ENCODE assay signal across 26 cellular contexts in genomic region chr3:155738580-155739076, GRCh38. TPM values are rescaled to one million over a fixed set of nuclear protein-coding genes. Genes with fewer than 3 reads are reported as not detected.
DNase-seq lines count a peak whose midpoint lies in the region; ATAC-seq and TF ChIP-seq lines count a peak whose summit lies in the region.
"Had no signal": no experiment of that assay in that cellular context is flagged by ENCODE, and none has a peak within 500 bp of the region (broad histone marks: within the 10 kb centered on the region; RNA-seq: fewer than 3 reads in every experiment).

No MANE protein-coding gene starts in this region.

- H4K91ac ChIP-seq in mesenchymal stem cell (ENCODE audit: low read length), result no peak overlapping the region

- H3K14ac ChIP-seq in mesenchymal stem cell (ENCODE audit: low read length in 2 of 2), result no peak overlapping the region

- TF ChIP-seq POLR2A in Peyer's patch (IDR thresholded peaks at IDR 0.05) (no peak), stomach (IDR thresholded peaks at IDR 0.05) (no peak)

- H2BK15ac ChIP-seq in mesenchymal stem cell (ENCODE audit: low read depth, poor library complexity, severe bottlenecking), result no peak overlapping the region

- H3K27ac Mint-ChIP-seq in naive thymus-derived CD8-positive, alpha-beta T cell, result no peak overlapping the region
- H3K27ac Mint-ChIP-seq: activated T-cell treated with anti-CD3 and anti-CD28 coated beads, Interleukin-2, amount 50 U/mL, for 72 hours; HFFc6; T-helper 17 cell had no signal

- H3K4me3 Mint-ChIP-seq in naive thymus-derived CD8-positive, alpha-beta T cell, result no peak overlapping the region
- H3K4me3 Mint-ChIP-seq: activated T-cell treated with anti-CD3 and anti-CD28 coated beads, Interleukin-2, amount 50 U/mL, for 72 hours; T-helper 17 cell had no signal

- peak overlapping the region in 6 of 11 experiments; percentile 63 to 75 (median 67); a peak in 7 of 22 replicates for H3K4me2 ChIP-seq in BLaER1 treated with 17β-estradiol and CSF1 and Interleukin-3, amounts not matched to agents 10 nM and 100 nM
- peak overlapping the region; percentile 75 for H3K4me2 ChIP-seq in mesenchymal stem cell (ENCODE audit: low read length, poor library complexity, severe bottlenecking)
- H3K4me2 ChIP-seq: KMS-11 had no signal

- no peak overlapping the region for H2BK120ac ChIP-seq in mesenchymal stem cell (ENCODE audit: low read depth, low read length)

- peaks cover 1 to 9% (median 6%) of the 10 kb centered on the region in 4 donors for H3K4me1 Mint-ChIP-seq in naive thymus-derived CD8-positive, alpha-beta T cell

- H3K36me3 ChIP-seq in BLaER1 treated with 17β-estradiol and CSF1 and Interleukin-3, amounts not matched to agents 10 nM and 100 nM, result no peaks in the 10 kb centered on the region
- H3K36me3 ChIP-seq in Peyer's patch (no peaks in the 10 kb centered on the region), mesenchymal stem cell (ENCODE audit: control insufficient read depth in 1 of 2, insufficient read depth in 2 of 2, low read depth in 1 of 2, low read length in 2 of 2) (no peaks in the 10 kb centered on the region), stomach (no peaks in the 10 kb centered on the region)
- H3K36me3 ChIP-seq: MG63, ovary, spleen had no signal

- no peaks in the 10 kb centered on the region for H3K36me3 Mint-ChIP-seq in naive thymus-derived CD8-positive, alpha-beta T cell

- H3K79me1 ChIP-seq in mesenchymal stem cell (replicated peaks; ENCODE audit: low read length, poor library complexity, severe bottlenecking), result no peaks in the 10 kb centered on the region

- peaks cover 13 to 59% (median 37%) of the 10 kb centered on the region in 5 donors for H3K27me3 Mint-ChIP-seq in naive thymus-derived CD8-positive, alpha-beta T cell

- DNase-seq in Peyer's patch (no peak), mesenchymal stem cell (no peak), stomach (no peak), activated T-cell treated with anti-CD3 and anti-CD28 coated beads for 4 hours (no peak)
- DNase-seq in naive thymus-derived CD8-positive, alpha-beta T cell, result no peak
- DNase-seq: activated CD4-positive, alpha-beta T cell treated with anti-CD3 and anti-CD28 coated beads, Interleukin-2, amount 50 U/mL, for 48 hours; activated T-cell treated with anti-CD3 and anti-CD28 coated beads, Interleukin-2, amount 50 U/mL, for 72 hours; central memory CD4-positive, alpha-beta T cell; HFFc6; kidney; MG63; NCI-H1105 treated with DMSO at 0.1 percent for 48 hours; NCI-H2029; ovary; Right ventricle myocardium superior; spleen; stimulated activated CD4-positive, alpha-beta T cell treated with anti-CD3 and anti-CD28 coated beads, Interleukin-2, amount 100 ng/mL, for 24 hours; stimulated activated naive CD8-positive, alpha-beta T cell treated with anti-CD3 and anti-CD28 coated beads, Interleukin-15, Interleukin-2, amounts not matched to agents 100 U/mL and 50 U/mL, for 24 hours; T-helper 17 cell had no signal

- no peak overlapping the region for H3K4me3 ChIP-seq in BLaER1 treated with 17β-estradiol and CSF1 and Interleukin-3, amounts not matched to agents 10 nM and 100 nM
- peak overlapping the region in 2 of 4 donors; percentile 38 to 42 for H3K4me3 ChIP-seq in Peyer's patch
- no peak overlapping the region for H3K4me3 ChIP-seq in mesenchymal stem cell (ENCODE audit: insufficient read depth in 1 of 2, low read depth in 1 of 2, low read length in 2 of 2)
- peak overlapping the region in 3 of 4 donors; percentile 3 to 33 (median 12) for H3K4me3 ChIP-seq in stomach
- H3K4me3 ChIP-seq: GM23248, MG63, ovary, spleen had no signal

- no peak overlapping the region for H3K4ac ChIP-seq in mesenchymal stem cell (ENCODE audit: low read depth in 1 of 2, low read length in 2 of 2)

- H2AFZ ChIP-seq in mesenchymal stem cell (ENCODE audit: low read depth, low read length), result no peak overlapping the region
- H2AFZ ChIP-seq: GM23248 had no signal

- peaks cover 0 to 1% (median 0%) of the 10 kb centered on the region in 9 donors for H3K9me3 Mint-ChIP-seq in naive thymus-derived CD8-positive, alpha-beta T cell
- H3K9me3 Mint-ChIP-seq: activated T-cell treated with anti-CD3 and anti-CD28 coated beads, Interleukin-2, amount 50 U/mL, for 72 hours; HFFc6 had no signal

- no peak overlapping the region for H2BK12ac ChIP-seq in mesenchymal stem cell (ENCODE audit: low read length in 2 of 2)

- no peak overlapping the region for H3K18ac ChIP-seq in mesenchymal stem cell (ENCODE audit: low read depth in 1 of 2, low read length in 2 of 2)

- H3K23ac ChIP-seq in mesenchymal stem cell (ENCODE audit: low read length in 2 of 2), result no peak overlapping the region

- no peak overlapping the region for H3K9ac ChIP-seq in BLaER1 treated with 17β-estradiol and CSF1 and Interleukin-3, amounts not matched to agents 10 nM and 100 nM
- H3K9ac ChIP-seq in mesenchymal stem cell (ENCODE audit: low read length), result no peak overlapping the region
- H3K9ac ChIP-seq: GM23248, KMS-11 had no signal

- TF ChIP-seq CTCF in Peyer's patch (IDR thresholded peaks at IDR 0.05) (no peak), stomach (IDR thresholded peaks at IDR 0.05) (no peak)

- no peak overlapping the region for H4K8ac ChIP-seq in mesenchymal stem cell (ENCODE audit: low read length)

- TF ChIP-seq EP300 in stomach (IDR thresholded peaks at IDR 0.05), result no peak

- no peak overlapping the region for H2BK5ac ChIP-seq in mesenchymal stem cell (ENCODE audit: low read depth, low read length, poor library complexity, severe bottlenecking)

- no peak overlapping the region for H3K27ac ChIP-seq in BLaER1 treated with 17β-estradiol and CSF1 and Interleukin-3, amounts not matched to agents 10 nM and 100 nM
- H3K27ac ChIP-seq in Peyer's patch (peak overlapping the region in 3 of 4 donors; percentile 58 to 87 (median 82)), mesenchymal stem cell (ENCODE audit: low read length, poor library complexity, severe bottlenecking) (peak overlapping the region; percentile 85), stomach (peak overlapping the region; percentile 62 to 90 (median 84))
- H3K27ac ChIP-seq: C4-2B, GM23248, KMS-11, ovary, spleen had no signal

- 98% methylated on average over 12 of the region's 13 CpGs for WGBS in mesenchymal stem cell
- 61 to 76% (median 68%) methylated on average over 13 of the region's 13 CpGs for WGBS in stomach, 5 donors

- no peaks in the 10 kb centered on the region for H3K9me3 ChIP-seq in BLaER1 treated with 17β-estradiol and CSF1 and Interleukin-3, amounts not matched to agents 10 nM and 100 nM (replicated peaks in 1 of 11)
- H3K9me3 ChIP-seq in Peyer's patch (no peaks in the 10 kb centered on the region), mesenchymal stem cell (ENCODE audit: control insufficient read depth, low read length) (no peaks in the 10 kb centered on the region), stomach (no peaks in the 10 kb centered on the region)
- H3K9me3 ChIP-seq: MG63, ovary, spleen had no signal

- no peak overlapping the region for H2AK5ac ChIP-seq in mesenchymal stem cell (ENCODE audit: low read length, severe bottlenecking)

- intact Hi-C loops in stomach (cut with DNase I; ENCODE audit: low total_unique reads), result no loop called here

- POLR2A ChIA-PET in naive thymus-derived CD8-positive, alpha-beta T cell (lab: Charles Lee), result no interaction called here

- no peaks in the 10 kb centered on the region for H4K20me1 ChIP-seq in BLaER1 treated with 17β-estradiol and CSF1 and Interleukin-3, amounts not matched to agents 10 nM and 100 nM

- peaks cover 6 to 16% (median 14%) of the 10 kb centered on the region in 10 experiments; a peak in 19 of 20 replicates for H3K4me1 ChIP-seq in BLaER1 treated with 17β-estradiol and CSF1 and Interleukin-3, amounts not matched to agents 10 nM and 100 nM
- H3K4me1 ChIP-seq in Peyer's patch, result peaks cover 0 to 9% (median 0%) of the 10 kb centered on the region in 4 donors
- H3K4me1 ChIP-seq in mesenchymal stem cell (ENCODE audit: control insufficient read depth, insufficient read depth, low read depth, low read length), result peaks cover 8% of the 10 kb centered on the region
- peaks cover 0 to 35% (median 14%) of the 10 kb centered on the region in 4 donors for H3K4me1 ChIP-seq in stomach

- H3K27me3 ChIP-seq in BLaER1 treated with 17β-estradiol and CSF1 and Interleukin-3, amounts not matched to agents 10 nM and 100 nM, result peaks cover 10 to 22% (median 14%) of the 10 kb centered on the region in 11 experiments
- H3K27me3 ChIP-seq in Peyer's patch, result no peaks in the 10 kb centered on the region
- H3K27me3 ChIP-seq in mesenchymal stem cell (ENCODE audit: control insufficient read depth in 1 of 2, insufficient read depth in 1 of 2, low read length in 2 of 2), result peaks cover 0 to 17% of the 10 kb centered on the region in 2 experiments
- H3K27me3 ChIP-seq in stomach, result peaks cover 0 to 9% (median 3%) of the 10 kb centered on the region in 3 donors
- H3K27me3 ChIP-seq: ovary had no signal

- ATAC-seq in naive thymus-derived CD8-positive, alpha-beta T cell, result no peak
- ATAC-seq in GM21423 (IDR thresholded peaks at IDR 0.05; ENCODE audit: unreplicated experiment), result no peak
- ATAC-seq: activated T-cell treated with anti-CD3 and anti-CD28 coated beads, Interleukin-2, amount 50 U/mL, for 72 hours; esophagus mucosa; SK-N-SH treated with all-trans-retinoic acid at 6 μM for 48 hours; stimulated activated naive CD8-positive, alpha-beta T cell treated with anti-CD3 and anti-CD28 coated beads, Interleukin-15, Interleukin-2, amounts not matched to agents 100 U/mL and 50 U/mL, for 24 hours; T-helper 17 cell had no signal

RNA-seq across cellular contexts. Expression of gene PLCH1, which starts 6.2 kb away (rescaled TPM):
- total RNA-seq in Peyer's patch, result 10 to 100 TPM in 3 of 4 donors, 1 to 10 TPM in 1; 8.3 to 19.1 (median 12.7) TPM
- 0.76 TPM for polyA plus RNA-seq in mesenchymal stem cell (2013, experiment 1 of 2)
- 0.70 TPM for polyA plus RNA-seq in mesenchymal stem cell (2013, experiment 2 of 2)
- total RNA-seq in stomach, result 10 to 100 TPM in 2 of 5 donors, 1 to 10 TPM in 3; 2.3 to 18.8 (median 9.3) TPM
- polyA plus RNA-seq in stomach, result 1 to 10 TPM in 1 of 3 donors, under 1 TPM in 2; 0.75 to 3.5 (median 0.85) TPM
- not detected for total RNA-seq in naive thymus-derived CD8-positive, alpha-beta T cell
- polyA plus RNA-seq in naive thymus-derived CD8-positive, alpha-beta T cell, result not detected
- total RNA-seq: GM23248, HFFc6 had no signal
- polyA plus RNA-seq: GM23248 had no signal

Comparison
In these comparisons a context has a peak if more than half of its experiments do, and no peak if none do; other contexts are left out.
1. H3K27ac ChIP-seq: peak in Peyer's patch (3 of 4), mesenchymal stem cell (single experiment) and stomach (5 of 5); none in BLaER1 treated with 17β-estradiol and CSF1 and Interleukin-3, amounts not matched to agents 10 nM and 100 nM (0 of 11).
2. H3K4me3 ChIP-seq: peak in stomach (3 of 4); none in BLaER1 treated with 17β-estradiol and CSF1 and Interleukin-3, amounts not matched to agents 10 nM and 100 nM (0 of 10) and mesenchymal stem cell (0 of 2).